Comparison of ENCODE assay signal across 18 cellular contexts in the genomic region with DNA sequence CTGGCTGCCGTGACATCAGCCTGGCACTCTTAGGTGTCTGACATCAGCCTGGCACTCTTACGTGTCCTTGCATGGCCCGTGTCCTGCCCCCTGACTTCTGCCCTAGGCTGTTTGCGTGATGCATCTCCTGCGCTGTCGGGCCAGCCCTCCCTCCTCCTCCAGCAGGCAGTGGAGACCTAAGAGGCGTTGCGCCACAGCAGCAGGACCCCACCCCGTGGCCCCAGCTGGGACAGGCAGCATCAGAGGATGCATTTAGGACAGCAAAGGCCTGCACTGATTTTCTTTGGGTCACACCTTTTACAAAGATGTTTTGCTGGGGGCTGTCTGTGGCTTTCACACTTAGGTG.
"Had no signal": no experiment of that assay in that cellular context is flagged by ENCODE, and none has a peak within 500 bp of the region (broad histone marks: within the 10 kb centered on the region; RNA-seq: fewer than 3 reads in every experiment).

No MANE protein-coding gene starts in this region.

- H3K4me3 ChIP-seq: colonic mucosa, gastrocnemius medialis, heart left ventricle, right lobe of liver, smooth muscle cell, testis had no signal

- H3K4me2 ChIP-seq: smooth muscle cell had no signal

- H3K27ac Mint-ChIP-seq: activated T-cell treated with anti-CD3 and anti-CD28 coated beads, Interleukin-2, amount 50 U/mL, for 72 hours had no signal

- ATAC-seq: activated CD4-positive, CD25-positive, alpha-beta regulatory T cell treated with anti-CD3 and anti-CD28 coated beads, Interleukin-2, amount 50 U/mL, for 24 hours; activated T-cell treated with anti-CD3 and anti-CD28 coated beads, Interleukin-2, amount 50 U/mL, for 72 hours; gastrocnemius medialis; right lobe of liver had no signal

- H3K36me3 ChIP-seq: brain microvascular endothelial cell, colonic mucosa, gastrocnemius medialis, right lobe of liver had no signal

- H3K27ac ChIP-seq: brain microvascular endothelial cell, colonic mucosa, gastrocnemius medialis, heart left ventricle, right lobe of liver, testis had no signal

- H3K27me3 ChIP-seq: brain microvascular endothelial cell, colonic mucosa, gastrocnemius medialis, heart left ventricle, right lobe of liver, testis had no signal

- H3K9me3 Mint-ChIP-seq: neural crest cell, type B pancreatic cell had no signal

- H3K4me3 Mint-ChIP-seq: activated CD4-positive, alpha-beta T cell treated with anti-CD3 and anti-CD28 coated beads, Interleukin-2, amount 10 ng/mL, durations not matched to agents 7 days and 5 days; activated T-cell treated with anti-CD3 and anti-CD28 coated beads, Interleukin-2, amount 50 U/mL, for 72 hours; neural crest cell; type B pancreatic cell had no signal

- H3K4me1 ChIP-seq: colonic mucosa, testis had no signal

- H3K9me3 ChIP-seq: colonic mucosa, gastrocnemius medialis, right lobe of liver, testis had no signal

- DNase-seq: activated CD4-positive, alpha-beta T cell treated with anti-CD3 and anti-CD28 coated beads, Interleukin-2, amount 10 ng/mL, durations not matched to agents 7 days and 5 days; activated effector memory CD4-positive, alpha-beta T cell treated with anti-CD3 and anti-CD28 coated beads, Interleukin-2, amount 50 U/mL, for 16 hours; activated naive CD4-positive, alpha-beta T cell treated with anti-CD3 and anti-CD28 coated beads, Interleukin-2, amount 50 U/mL, for 16 hours; activated T-cell treated with anti-CD3 and anti-CD28 coated beads, Interleukin-2, amount 50 U/mL, for 72 hours; aorta; brain microvascular endothelial cell; central memory CD4-positive, alpha-beta T cell; colonic mucosa; gastrocnemius medialis; heart left ventricle; kidney glomerular epithelial cell; right lobe of liver; stimulated activated CD4-positive, alpha-beta T cell treated with anti-CD3 and anti-CD28 coated beads, Interleukin-4, amount 100 ng/mL, for 1 hour; testis had no signal
